15 cellular contexts compared by ENCODE assay signal in the genomic region with DNA sequence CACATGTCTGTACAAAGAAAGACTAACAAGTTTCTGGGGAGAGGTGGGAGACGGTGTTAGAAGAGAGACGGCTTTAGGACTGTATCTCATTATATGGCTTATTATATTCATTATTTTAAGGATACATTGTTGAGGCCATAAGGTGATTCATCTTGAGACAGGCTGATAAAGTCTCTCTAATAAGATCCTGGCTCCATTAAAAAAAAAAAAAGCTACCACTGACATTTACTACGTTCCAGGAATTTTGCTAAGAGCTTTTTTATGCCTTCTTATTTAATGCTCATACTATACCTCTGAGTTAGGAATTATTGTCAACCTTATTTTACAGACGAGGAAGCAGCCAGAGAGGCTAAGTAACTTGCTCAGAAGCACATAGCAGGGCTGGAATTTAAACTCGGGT.
DNase-seq lines count a peak whose midpoint lies in the region; ATAC-seq, FAIRE-seq and TF ChIP-seq lines count a peak whose summit lies in the region.
"Had no signal": no experiment of that assay in that cellular context is flagged by ENCODE, and none has a peak within 500 bp of the region (broad histone marks: within the 10 kb centered on the region; RNA-seq: fewer than 3 reads in every experiment).

No MANE protein-coding gene starts in this region.

- POLR2A ChIA-PET in BJ (lab: Charles Lee) = no interaction called here
- POLR2A ChIA-PET in HepG2 (lab: Yijun Ruan, JAX) = no interaction called here

- H3K27me3 Mint-ChIP-seq in endothelial cell (ENCODE audit: unreplicated experiment) = peaks cover under 1% of the 10 kb centered on the region

- H4K20me1 ChIP-seq in smooth muscle cell (ENCODE audit: low read depth) = peaks cover 10% of the 10 kb centered on the region
- no peaks in the 10 kb centered on the region for H4K20me1 ChIP-seq in HepG2 (ENCODE audit: insufficient read depth, low read length)

- DNase-seq in BJ (ENCODE audit: low read depth) (peak; percentile 16), endothelial cell (ENCODE audit: low spot score) (no peak), smooth muscle cell (lab: John Stamatoyannopoulos, UW; ENCODE audit: unreplicated experiment) (no peak), prostate gland (ENCODE audit: low spot score) (no peak), NCI-H510A treated with DMSO at 0.1 percent for 48 hours (lab: John Stamatoyannopoulos, UW) (no peak), HepG2 (ENCODE audit: low spot score) (no peak)
- DNase-seq: DMS153, MG63, NCI-H187, NCI-H748 treated with DMSO at 0.1 percent for 48 hours, PC-9 had no signal

- H3K4me3 ChIP-seq in BJ (ENCODE audit: low read depth, low read length) = no peak overlapping the region
- no peak overlapping the region for H3K4me3 ChIP-seq in smooth muscle cell
- H3K4me3 ChIP-seq in prostate gland = no peak overlapping the region
- H3K4me3 ChIP-seq in HepG2 (replicated peaks in 1 of 3; ENCODE audit: insufficient read depth in 1 of 3, low read depth in 2 of 3, low read length in 3 of 3) = no peak overlapping the region
- H3K4me3 ChIP-seq: MG63, PC-9 had no signal

- no peak overlapping the region for H2AFZ ChIP-seq in smooth muscle cell (ENCODE audit: low read depth)
- H2AFZ ChIP-seq in HepG2 (ENCODE audit: low read length) = no peak overlapping the region
- H2AFZ ChIP-seq: PC-9 had no signal

- 56% methylated on average over 5 of the region's 5 CpGs for WGBS in smooth muscle cell (ENCODE audit: low lambda C conversion rate)
- 27% methylated on average over 5 of the region's 5 CpGs for WGBS in prostate gland
- 56% methylated on average over 5 of the region's 5 CpGs for WGBS in HepG2 (ENCODE audit: low lambda C conversion rate)

- intact Hi-C loops in prostate gland (cut with DNase I) (no loop called here), HepG2 (cut with micrococcal nuclease; ENCODE audit: unreplicated experiment) (no loop called here)

- TF ChIP-seq EP300 in HepG2 (IDR thresholded peaks at IDR 0.05; ENCODE audit: low read depth in 2 of 2, low read length in 2 of 2) = no peak
- TF ChIP-seq EP300 in HepG2 (CRISPR knock-in tag; IDR thresholded peaks at IDR 0.05; ENCODE audit: borderline replicate concordance) = no peak

- no TSS peak for BruUV-seq in HepG2 (replicated peaks; lab: Mats Ljungman, UMichigan)

- peaks cover 39% of the 10 kb centered on the region for H3K4me1 Mint-ChIP-seq in endothelial cell (ENCODE audit: unreplicated experiment)

- TF ChIP-seq CTCF in BJ (IDR thresholded peaks at IDR 0.05; ENCODE audit: insufficient read depth, low read depth, low read length) = no peak
- no peak for TF ChIP-seq CTCF in VCaP (conservative IDR thresholded peaks at IDR 0.05)
- no peak for TF ChIP-seq CTCF in endothelial cell (IDR thresholded peaks at IDR 0.05; ENCODE audit: unreplicated experiment)
- no peak for TF ChIP-seq CTCF in smooth muscle cell (IDR thresholded peaks at IDR 0.05; ENCODE audit: borderline replicate concordance, insufficient read depth, poor library complexity, severe bottlenecking)
- TF ChIP-seq CTCF in prostate gland (IDR thresholded peaks at IDR 0.05) = no peak
- TF ChIP-seq CTCF in HepG2 (CRISPR knock-in tag; IDR thresholded peaks at IDR 0.05) = no peak

- H3K9ac ChIP-seq in smooth muscle cell (ENCODE audit: low read depth) (no peak overlapping the region), HepG2 (ENCODE audit: insufficient read depth, low read depth, low read length) (no peak overlapping the region)
- H3K9ac ChIP-seq: KMS-11 had no signal

- H3K4me2 ChIP-seq in smooth muscle cell (peak overlapping the region; percentile 6), HepG2 (ENCODE audit: low read depth, low read length) (no peak overlapping the region)
- H3K4me2 ChIP-seq: KMS-11, PC-9 had no signal

- ATAC-seq in HepG2 (no peak), GM21360 (IDR thresholded peaks at IDR 0.05; ENCODE audit: unreplicated experiment) (no peak)

- peak overlapping the region; percentile 5 for H3K27ac Mint-ChIP-seq in endothelial cell (ENCODE audit: unreplicated experiment)

- TF ChIP-seq RAD21 in HepG2 (CRISPR knock-in tag; IDR thresholded peaks at IDR 0.05) = no peak

- no peak for FAIRE-seq in HepG2 (lab: Jason Lieb, UNC)

- CTCF ChIA-PET in BJ (lab: Yijun Ruan, JAX) = interaction anchor here (0.6 to 2.3 kb wide), 2 partner anchors 12 to 256 kb away, joined by 3 to 6 read pairs; no protein-coding TSS in a partner anchor
- CTCF ChIA-PET in HepG2 (lab: Yijun Ruan, JAX; ENCODE audit: low intra/inter-chr PET ratio, low total read pairs) = no interaction called here

- H3K4me1 ChIP-seq in smooth muscle cell (ENCODE audit: low read depth) (no peaks in the 10 kb centered on the region), prostate gland (replicated peaks) (no peaks in the 10 kb centered on the region), HepG2 (ENCODE audit: insufficient read depth, low read length) (no peaks in the 10 kb centered on the region)

- H3K27ac ChIP-seq in VCaP (peak overlapping the region; percentile 78), smooth muscle cell (ENCODE audit: low read depth) (peak overlapping the region; percentile 15), prostate gland (no peak overlapping the region), HepG2 (ENCODE audit: extremely low read length, insufficient read depth, low read length) (no peak overlapping the region)
- H3K27ac ChIP-seq: C4-2B, KMS-11, PC-9 had no signal

- H3K36me3 ChIP-seq in BJ (ENCODE audit: control insufficient read depth, insufficient read depth, low read length) = peaks cover 3% of the 10 kb centered on the region
- peaks cover 11% of the 10 kb centered on the region for H3K36me3 ChIP-seq in smooth muscle cell (ENCODE audit: low read depth)
- H3K36me3 ChIP-seq in prostate gland = no peaks in the 10 kb centered on the region
- peaks cover 3 to 16% of the 10 kb centered on the region in 2 experiments; a peak in 2 of 5 replicates for H3K36me3 ChIP-seq in HepG2 (replicated peaks in 1 of 2; ENCODE audit: control insufficient read depth in 1 of 2, insufficient read depth in 2 of 2, low read length in 2 of 2)

- TF ChIP-seq POLR2A in prostate gland (IDR thresholded peaks at IDR 0.05) (no peak), HepG2 (IDR thresholded peaks at IDR 0.05; ENCODE audit: insufficient read depth in 1 of 2, low read depth in 2 of 2, low read length in 2 of 2) (no peak)

- in situ Hi-C loops in HepG2 (cut with HindIII; ENCODE audit: extremely low pct_ligation_motif_present, low pct_unique_long_range_greater_than_20kb) = no loop called here

- H3F3A ChIP-seq in smooth muscle cell (ENCODE audit: low read depth) = no peaks in the 10 kb centered on the region

- H3K4me3 Mint-ChIP-seq in endothelial cell (ENCODE audit: unreplicated experiment) = no peak overlapping the region

- no peaks in the 10 kb centered on the region for H3K27me3 ChIP-seq in BJ (ENCODE audit: control insufficient read depth, insufficient read depth, low read length)
- no peaks in the 10 kb centered on the region for H3K27me3 ChIP-seq in smooth muscle cell (ENCODE audit: low read depth)
- H3K27me3 ChIP-seq in prostate gland (replicated peaks; ENCODE audit: insufficient read depth) = no peaks in the 10 kb centered on the region
- H3K27me3 ChIP-seq in HepG2 (ENCODE audit: control insufficient read depth in 1 of 2, insufficient read depth in 2 of 2, low read length in 2 of 2) = no peaks in the 10 kb centered on the region
- H3K27me3 ChIP-seq: MG63 had no signal

- H3K9me3 ChIP-seq in smooth muscle cell (replicated peaks; ENCODE audit: low read depth) (no peaks in the 10 kb centered on the region), prostate gland (no peaks in the 10 kb centered on the region), HepG2 (ENCODE audit: low read length) (no peaks in the 10 kb centered on the region)
- H3K9me3 ChIP-seq: MG63 had no signal

- H3K9me3 Mint-ChIP-seq in endothelial cell (ENCODE audit: unreplicated experiment) = no peaks in the 10 kb centered on the region

- H3K36me3 Mint-ChIP-seq in endothelial cell (ENCODE audit: low read depth, unreplicated experiment) = peaks cover 41% of the 10 kb centered on the region

- peaks cover 4% of the 10 kb centered on the region for H3K79me2 ChIP-seq in smooth muscle cell (ENCODE audit: low read depth)
- H3K79me2 ChIP-seq in HepG2 (ENCODE audit: insufficient read depth, low read length) = no peaks in the 10 kb centered on the region

TF ChIP-seq in HepG2, 621 proteins besides CTCF, POLR2A, EP300 and RAD21 (continues in another document):
- TF ChIP-seq BATF2 (CRISPR knock-in tag; IDR thresholded peaks at IDR 0.05) (no peak), ARNT2 (CRISPR knock-in tag; IDR thresholded peaks at IDR 0.05; ENCODE audit: low read depth) (no peak), NFATC3 (CRISPR knock-in tag; IDR thresholded peaks at IDR 0.05) (no peak), HOMEZ (CRISPR knock-in tag; IDR thresholded peaks at IDR 0.05; ENCODE audit: low read depth) (no peak), JARID2 (CRISPR knock-in tag; IDR thresholded peaks at IDR 0.05; ENCODE audit: insufficient replicate concordance) (no peak)

Comparison
In these comparisons a context has a peak if more than half of its experiments do, and no peak if none do; other contexts are left out.
1. H3K27ac ChIP-seq: peak in VCaP (single experiment) and smooth muscle cell (single experiment); none in prostate gland (0 of 2) and HepG2 (single experiment).